ENCODE assay signal across 8 cellular contexts in the genomic region with DNA sequence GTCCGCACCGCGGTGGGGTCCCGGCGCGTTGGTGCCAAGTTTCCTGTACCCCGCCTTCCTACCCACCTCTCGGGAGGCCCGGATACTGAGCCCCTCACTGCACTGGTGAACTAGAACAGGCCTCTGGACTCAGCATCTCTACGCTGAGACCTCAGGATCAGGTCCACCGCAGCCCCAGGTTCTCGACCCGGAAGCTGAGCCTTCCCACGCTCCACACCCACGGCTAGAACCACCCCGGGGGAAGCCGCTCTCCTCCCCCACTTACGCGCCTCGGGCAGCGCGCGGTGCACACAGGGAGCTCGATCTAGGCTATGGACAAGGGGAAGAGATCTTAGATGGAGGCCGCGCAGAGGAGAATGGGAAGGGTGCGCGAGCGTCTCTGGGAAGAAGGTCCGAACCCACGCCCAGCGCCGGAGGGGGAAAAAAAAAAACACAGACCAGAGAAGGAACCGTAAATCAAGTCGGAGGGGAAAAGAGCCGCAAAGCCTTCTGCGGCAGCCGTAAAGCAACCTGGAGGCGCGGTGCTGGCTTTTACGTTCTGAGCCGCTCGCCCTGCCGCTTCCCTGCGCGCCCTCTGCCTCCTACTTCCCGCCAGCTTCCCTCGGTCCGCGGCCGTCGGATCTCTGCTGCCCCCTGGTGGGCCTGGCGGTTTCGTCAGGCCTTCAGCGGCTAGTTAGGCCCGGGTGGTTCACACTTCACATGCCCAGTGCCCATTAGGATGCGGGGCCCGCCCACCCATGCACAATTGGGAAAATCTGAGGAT. TPM values are rescaled to one million over a fixed set of nuclear protein-coding genes. Genes with fewer than 3 reads are reported as not detected.
DNase-seq lines count a peak whose midpoint lies in the region; ATAC-seq lines count a peak whose summit lies in the region.

Gene RAD52, minus strand, starts transcription at position 358 of the 763 bp plus-strand sequence. CDS start 16,636 bp downstream, outside the sequence.

- no peaks in the 10 kb centered on the region for H3K36me3 ChIP-seq in effector memory CD4-positive, alpha-beta T cell (ENCODE audit: control insufficient read depth, insufficient read depth, low read length)

- POLR2A ChIA-PET in activated CD8-positive, alpha-beta memory T cell treated with anti-CD3 and anti-CD28 coated beads for 36 hours (lab: Charles Lee): interaction anchor here (0.6 to 1.4 kb wide), 4 partner anchors 44 to 645 kb away, joined by 3 to 6 read pairs (median 4); partner anchors contain the start of gene WNK1

- CTCF ChIA-PET in activated CD8-positive, alpha-beta memory T cell treated with anti-CD3 and anti-CD28 coated beads for 36 hours (lab: Charles Lee): interaction anchor here (0.6 to 1.8 kb wide), 23 partner anchors 12 to 633 kb away, joined by 3 to 9 read pairs (median 3); partner anchors contain the start of gene WNK1

- H3K27ac ChIP-seq in effector memory CD4-positive, alpha-beta T cell (ENCODE audit: insufficient read depth, low read length, poor library complexity, severe bottlenecking): peak within 1 kb of the TSS; percentile 72

- no peaks in the 10 kb centered on the region for H3K9me3 ChIP-seq in effector memory CD4-positive, alpha-beta T cell (ENCODE audit: control insufficient read depth, low read length)

- H3K4me3 ChIP-seq in effector memory CD4-positive, alpha-beta T cell (ENCODE audit: insufficient read depth, low read depth, low read length, poor library complexity, severe bottlenecking): peak within 1 kb of the TSS; percentile 84

- peak; percentile 78 for ATAC-seq in GM19467 (IDR thresholded peaks at IDR 0.05; ENCODE audit: unreplicated experiment)

- DNase-seq in CMK (ENCODE audit: low read depth) (peak; percentile 96), HS-5 (ENCODE audit: low read depth) (peak; percentile 95), medulla oblongata (ENCODE audit: extremely low spot score) (peak; percentile 98)
- DNase-seq in NK-92 treated with Interleukin-12 subunit alpha and Interleukin-12 subunit beta, amount 100 ng/mL, for 24 hours (lab: John Stamatoyannopoulos, UW): peak; percentile 75
- DNase-seq in effector memory CD4-positive, alpha-beta T cell: peak; percentile 90 to 92 (median 92)
- peak; percentile 88 for DNase-seq in stimulated activated CD8-positive, alpha-beta memory T cell treated with anti-CD3 and anti-CD28 coated beads, Interleukin-12 subunit alpha, Interleukin-12 subunit beta, amount 100 ng/mL, for 24 hours (ENCODE audit: extremely low read depth)

- H3K4me1 ChIP-seq in effector memory CD4-positive, alpha-beta T cell (ENCODE audit: control insufficient read depth, insufficient read depth, low read length, poor library complexity, severe bottlenecking): peaks cover 2% of the 10 kb centered on the region

- H3K27me3 ChIP-seq in effector memory CD4-positive, alpha-beta T cell (replicated peaks; ENCODE audit: control insufficient read depth, insufficient read depth, low read length, poor library complexity, severe bottlenecking): no peaks in the 10 kb centered on the region

RNA-seq across cellular contexts. Expression of gene RAD52, which starts in this region (rescaled TPM):
- 10 to 100 TPM; 12.8 to 14.6 TPM for total RNA-seq in activated CD8-positive, alpha-beta memory T cell treated with anti-CD3 and anti-CD28 coated beads for 36 hours

Comparison
In these comparisons a context has a peak if more than half of its experiments do, and no peak if none do; other contexts are left out.
1. Peak in every context shown above with its lines: DNase-seq, ATAC-seq, H3K4me3 ChIP-seq and H3K27ac ChIP-seq.